Comparison of ENCODE assay signal across 18 cellular contexts in genomic region chr15:64235552-64235951, GRCh38.
DNase-seq lines count a peak whose midpoint lies in the region; ATAC-seq, FAIRE-seq and TF ChIP-seq lines count a peak whose summit lies in the region.
"Had no signal": no experiment of that assay in that cellular context is flagged by ENCODE, and none has a peak within 500 bp of the region (broad histone marks: within the 10 kb centered on the region; RNA-seq: fewer than 3 reads in every experiment).

No MANE protein-coding gene starts in this region.

- H3K27ac ChIP-seq in A549 (no peak overlapping the region), RWPE1 (no peak overlapping the region)

- 88% methylated on average over 4 of the region's 4 CpGs for whole genome bisulfite sequencing in A549 (ENCODE audit: missing lambda C conversion rate)

- DNase-seq in A549 (ENCODE audit: low read depth in 1 of 2, low spot score in 1 of 2) (no peak), amniotic epithelial cell (ENCODE audit: low read depth) (peak; percentile 31), fibroblast of villous mesenchyme (ENCODE audit: low read depth) (peak; percentile 49), RWPE1 (ENCODE audit: low spot score) (no peak), omental fat pad (ENCODE audit: low spot score) (no peak)
- DNase-seq: CD8-positive, alpha-beta T cell; COR-L47; DMS153; DMS79 treated with DMSO at 0.1 percent for 48 hours; EL; H9 had no signal

- TF ChIP-seq CTCF in A549 (IDR thresholded peaks at IDR 0.05) (no peak), fibroblast of villous mesenchyme (IDR thresholded peaks at IDR 0.05; ENCODE audit: insufficient read depth, low read depth, low read length) (no peak), RWPE1 (conservative IDR thresholded peaks at IDR 0.05; ENCODE audit: low read depth) (no peak), omental fat pad (IDR thresholded peaks at IDR 0.05) (no peak)

- no peak overlapping the region for H3K4me2 ChIP-seq in A549
- H3K4me2 ChIP-seq: GM23338 had no signal

- TF ChIP-seq RAD21 in A549 (conservative IDR thresholded peaks at IDR 0.05 in 1 of 2, IDR thresholded peaks at IDR 0.05 in 1 of 2) = no peak
- TF ChIP-seq RAD21 in Ishikawa (IDR thresholded peaks at IDR 0.05; ENCODE audit: low read depth) = no peak

- peak; percentile 73 for FAIRE-seq in A549 (lab: Jason Lieb, UNC)
- FAIRE-seq: A204.1, D721Med, G401.6, GM12891 had no signal

- POLR2A ChIA-PET in A549 (lab: Yijun Ruan, JAX) (no interaction called here), RWPE1 (lab: Yijun Ruan, JAX; ENCODE audit: low non-redundant PET) (no interaction called here)

- ATAC-seq in A549 (no peak), HG02840 (IDR thresholded peaks at IDR 0.05; ENCODE audit: low FRiP score, unreplicated experiment) (no peak), omental fat pad (ENCODE audit: low FRiP score) (no peak)
- ATAC-seq: CD8-positive, alpha-beta T cell; GM23338 had no signal

- H3K4me1 ChIP-seq in A549 = peaks cover 28% of the 10 kb centered on the region

- TF ChIP-seq EP300 in A549 (IDR thresholded peaks at IDR 0.05) (no peak), Ishikawa (IDR thresholded peaks at IDR 0.05; ENCODE audit: borderline replicate concordance) (no peak)

- H3K4me3 ChIP-seq in A549 = no peak overlapping the region
- H3K4me3 ChIP-seq in fibroblast of villous mesenchyme (ENCODE audit: low read depth, low read length) = no peak overlapping the region
- H3K4me3 ChIP-seq: GM23338 had no signal

- no peaks in the 10 kb centered on the region for H3K9me3 ChIP-seq in A549

- no peak for TF ChIP-seq POLR2A in A549 (IDR thresholded peaks at IDR 0.05; ENCODE audit: low read length)

- CTCF ChIA-PET in A549 (lab: Yijun Ruan, JAX) = interaction anchor here (0.5 to 2.5 kb wide), 2 partner anchors 17 to 25 kb away, joined by 3 to 11 read pairs; no protein-coding TSS in a partner anchor
- CTCF ChIA-PET in RWPE1 (lab: Yijun Ruan, JAX) = interaction anchor here (0.6 to 0.7 kb wide), 2 partner anchors 49 to 437 kb away, joined by 5 read pairs; no protein-coding TSS in a partner anchor

TF ChIP-seq in A549, 52 proteins besides CTCF, POLR2A, EP300 and RAD21:
- no peak for TF ChIP-seq HOXB5 (CRISPR knock-in tag; IDR thresholded peaks at IDR 0.05)
- peak in 1 of 2 experiments; percentile 53; a peak in 2 of 4 replicates for TF ChIP-seq CEBPB (IDR thresholded peaks at IDR 0.05)
TF ChIP-seq in A549: peak in this region for 1.

TF ChIP-seq in Ishikawa, 13 proteins besides CTCF, POLR2A, EP300 and RAD21:
- TF ChIP-seq TCF12 (IDR thresholded peaks at IDR 0.05; ENCODE audit: low read depth) = no peak
- 0 out of 2 replicates have a peak, but pooled peaks have one; percentile 9 for TF ChIP-seq CEBPB (IDR thresholded peaks at IDR 0.05)

Comparison
In these comparisons a context has a peak if more than half of its experiments do, and no peak if none do; other contexts are left out.
1. DNase-seq: peak in amniotic epithelial cell (single experiment) and fibroblast of villous mesenchyme (single experiment); none in A549 (0 of 2), RWPE1 (single experiment) and omental fat pad (single experiment).